ENCODE assay signal across 1 cellular context in the genomic region with DNA sequence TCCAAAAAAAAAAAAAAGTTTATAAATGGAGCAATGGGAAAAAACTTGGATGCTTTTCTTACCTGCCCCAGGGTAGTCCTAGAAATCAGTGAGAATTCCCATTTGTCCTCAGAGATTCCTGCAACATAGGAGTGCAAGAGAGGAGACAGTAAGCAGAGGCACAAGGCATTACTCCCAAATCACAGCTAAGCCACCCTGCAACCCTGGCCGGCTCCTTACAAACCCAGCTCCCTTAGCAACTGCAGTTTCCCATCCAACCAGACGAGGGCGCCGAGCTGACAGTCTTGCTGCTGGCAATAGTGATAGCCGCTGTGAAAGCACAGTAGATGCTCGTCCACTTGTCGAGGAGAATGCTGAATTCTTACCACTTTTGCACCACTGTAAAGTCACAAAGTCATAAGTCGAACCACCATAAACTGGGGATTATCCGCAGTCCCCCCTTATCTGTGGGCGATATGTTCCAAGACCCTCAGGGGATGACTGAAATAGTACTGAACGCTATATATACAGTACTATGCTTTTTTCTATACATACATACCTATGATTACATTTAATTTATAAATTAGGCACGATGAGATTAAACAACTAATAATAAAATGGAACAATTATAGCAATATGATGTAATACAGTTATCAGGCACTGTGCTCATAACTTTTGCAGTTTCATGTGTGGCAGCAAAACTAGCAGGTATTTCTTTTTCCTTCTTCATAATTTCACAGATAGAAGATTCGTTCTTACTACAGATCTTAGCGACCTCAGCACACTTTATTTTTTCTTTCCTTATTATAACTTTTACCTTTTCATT.
TF ChIP-seq lines count a peak whose summit lies in the region.

No MANE protein-coding gene starts in this region.

TF ChIP-seq in WTC11, 78 proteins besides CTCF, POLR2A, EP300 and RAD21:
- TF ChIP-seq KAT7 (CRISPR knock-in tag; IDR thresholded peaks at IDR 0.05; ENCODE audit: borderline replicate concordance): no peak
